ENCODE assay signal across 16 cellular contexts in genomic region chr6:87282743-87283142, GRCh38. TPM values are rescaled to one million over a fixed set of nuclear protein-coding genes. Genes with fewer than 3 reads are reported as not detected.
DNase-seq lines count a peak whose midpoint lies in the region; TF ChIP-seq lines count a peak whose summit lies in the region.
"Had no signal": no experiment of that assay in that cellular context is flagged by ENCODE, and none has a peak within 500 bp of the region (broad histone marks: within the 10 kb centered on the region; RNA-seq: fewer than 3 reads in every experiment).

No MANE protein-coding gene starts in this region.

- 30% methylated on average over 1 of the region's 1 CpG for WGBS in mammary epithelial cell (ENCODE audit: low coverage, missing lambda C conversion rate)

- intact Hi-C loops in mammary epithelial cell (cut with micrococcal nuclease) (no loop called here), breast epithelium (cut with DNase I; ENCODE audit: low total_unique reads) (no loop called here)

- no peak overlapping the region for H3K4me2 ChIP-seq in mammary epithelial cell (ENCODE audit: insufficient read depth, low read depth, low read length)
- H3K4me2 ChIP-seq: BLaER1 treated with 17β-estradiol and CSF1 and Interleukin-3, amounts not matched to agents 10 nM and 100 nM had no signal

- no peak overlapping the region for H3K9ac ChIP-seq in mammary epithelial cell (ENCODE audit: insufficient read depth, low read length)
- H3K9ac ChIP-seq: BLaER1 treated with 17β-estradiol and CSF1 and Interleukin-3, amounts not matched to agents 10 nM and 100 nM had no signal

- DNase-seq in mammary epithelial cell (peak; percentile 27), breast epithelium (ENCODE audit: low spot score in 2 of 2) (no peak), amniotic epithelial cell (ENCODE audit: low read depth) (peak; percentile 48), epithelial cell of prostate (ENCODE audit: low read depth, low spot score) (no peak), skeletal muscle cell (ENCODE audit: low read depth) (peak; percentile 10), GM10266 (ENCODE audit: extremely low spot score) (no peak), NCI-H510A treated with DMSO at 0.1 percent for 48 hours (lab: John Stamatoyannopoulos, UW) (no peak), HT-29 (ENCODE audit: low spot score) (no peak)
- DNase-seq: 8988T; Calu3; CD4-positive, alpha-beta T cell; DMS79; GOT3; H9 had no signal

- no peaks in the 10 kb centered on the region for H4K20me1 ChIP-seq in mammary epithelial cell (ENCODE audit: insufficient read depth, low read length)
- H4K20me1 ChIP-seq: BLaER1 treated with 17β-estradiol and CSF1 and Interleukin-3, amounts not matched to agents 10 nM and 100 nM had no signal

- no TSS peak for BruUV-seq in mammary epithelial cell (replicated peaks; lab: Mats Ljungman, UMichigan)

- CTCF ChIA-PET in mammary epithelial cell (lab: Charles Lee; ENCODE audit: low non-redundant PET): no interaction called here

- H3K27ac ChIP-seq in mammary epithelial cell (ENCODE audit: insufficient read depth, low read depth, low read length): no peak overlapping the region
- H3K27ac ChIP-seq in breast epithelium: no peak overlapping the region
- peak overlapping the region; percentile 20 for H3K27ac ChIP-seq in epithelial cell of prostate
- H3K27ac ChIP-seq: BLaER1 treated with 17β-estradiol and CSF1 and Interleukin-3, amounts not matched to agents 10 nM and 100 nM had no signal

- H3K27me3 ChIP-seq in mammary epithelial cell (ENCODE audit: insufficient read depth, low read length) (no peaks in the 10 kb centered on the region), breast epithelium (no peaks in the 10 kb centered on the region)
- H3K27me3 ChIP-seq: BLaER1 treated with 17β-estradiol and CSF1 and Interleukin-3, amounts not matched to agents 10 nM and 100 nM had no signal

- dilution Hi-C loops in mammary epithelial cell (cut with HindIII; ENCODE audit: low sequenced_read_pairs): no loop called here

- no peak overlapping the region for H3K4me3 ChIP-seq in mammary epithelial cell (replicated peaks in 1 of 3; ENCODE audit: insufficient read depth in 1 of 3, low read depth in 2 of 3, low read length in 3 of 3)
- no peak overlapping the region for H3K4me3 ChIP-seq in breast epithelium
- no peak overlapping the region for H3K4me3 ChIP-seq in skeletal muscle cell (ENCODE audit: low read depth, low read length)
- H3K4me3 ChIP-seq: BLaER1 treated with 17β-estradiol and CSF1 and Interleukin-3, amounts not matched to agents 10 nM and 100 nM had no signal

- H3K4me1 ChIP-seq in mammary epithelial cell (ENCODE audit: insufficient read depth, low read length) (peaks cover 12% of the 10 kb centered on the region), breast epithelium (no peaks in the 10 kb centered on the region)
- H3K4me1 ChIP-seq: BLaER1 treated with 17β-estradiol and CSF1 and Interleukin-3, amounts not matched to agents 10 nM and 100 nM had no signal

- H2AFZ ChIP-seq in mammary epithelial cell (ENCODE audit: low read depth, low read length): no peak overlapping the region

- no peak for TF ChIP-seq CTCF in mammary epithelial cell (conservative IDR thresholded peaks at IDR 0.05 in 1 of 2, IDR thresholded peaks at IDR 0.05 in 1 of 2; ENCODE audit: extremely low read depth in 1 of 2, insufficient read depth in 1 of 2, low read depth in 1 of 2, low read length in 2 of 2)
- TF ChIP-seq CTCF in breast epithelium (IDR thresholded peaks at IDR 0.05): no peak
- TF ChIP-seq CTCF in GM10266 (IDR thresholded peaks at IDR 0.05; ENCODE audit: control insufficient read depth, insufficient read depth, low read depth, missing control alignments): no peak

- no peak for TF ChIP-seq POLR2A in breast epithelium (IDR thresholded peaks at IDR 0.05)

- in situ Hi-C loops in mammary epithelial cell (cut with MboI; ENCODE audit: low sequenced_read_pairs in 2 of 2): no loop called here

- H3K79me2 ChIP-seq in mammary epithelial cell (ENCODE audit: insufficient read depth, low read length): no peaks in the 10 kb centered on the region

- H3K9me3 ChIP-seq in mammary epithelial cell (replicated peaks; ENCODE audit: insufficient read depth, low read length) (no peaks in the 10 kb centered on the region), breast epithelium (no peaks in the 10 kb centered on the region)
- H3K9me3 ChIP-seq: BLaER1 treated with 17β-estradiol and CSF1 and Interleukin-3, amounts not matched to agents 10 nM and 100 nM had no signal

- H3K36me3 ChIP-seq in mammary epithelial cell (ENCODE audit: insufficient read depth, low read length) (no peaks in the 10 kb centered on the region), breast epithelium (no peaks in the 10 kb centered on the region)
- H3K36me3 ChIP-seq: BLaER1 treated with 17β-estradiol and CSF1 and Interleukin-3, amounts not matched to agents 10 nM and 100 nM had no signal

RNA-seq across cellular contexts. Expression of gene SMIM8, which starts 39.6 kb away (rescaled TPM):
- total RNA-seq in mammary epithelial cell: 1 to 10 TPM; 6.9 to 8.7 TPM
- 2.1 TPM for polyA plus RNA-seq in mammary epithelial cell
- polyA minus RNA-seq in mammary epithelial cell: not detected
- 10 to 100 TPM in 2 of 3 donors, 1 to 10 TPM in 1; 9.6 to 17.9 (median 13.4) TPM for total RNA-seq in breast epithelium
- 1.2 and 1.5 TPM in 2 replicates for total RNA-seq in HT-29 (2014; rRNA removed; shearing (Covaris generic))

RNA-seq across cellular contexts. Expression of gene GJB7, which starts 46.3 kb away (rescaled TPM):
- total RNA-seq in mammary epithelial cell (not detected), breast epithelium (not detected)
- polyA plus RNA-seq in mammary epithelial cell: not detected
- not detected for polyA minus RNA-seq in mammary epithelial cell
- not detected in 2 replicates for total RNA-seq in HT-29 (2014; rRNA removed; shearing (Covaris generic))
- total RNA-seq: Calu3; CD4-positive, alpha-beta T cell; G401 had no signal

Comparison
In these comparisons a context has a peak if more than half of its experiments do, and no peak if none do; other contexts are left out.
1. DNase-seq: peak in mammary epithelial cell (single experiment), amniotic epithelial cell (single experiment) and skeletal muscle cell (single experiment); none in breast epithelium (0 of 2), epithelial cell of prostate (single experiment), GM10266 (single experiment), NCI-H510A treated with DMSO at 0.1 percent for 48 hours (single experiment) and HT-29 (single experiment).